In genomic region chr1:215128514-215128913, GRCh38 we compare ENCODE assay signal across 19 cellular contexts. TPM values are rescaled to one million over a fixed set of nuclear protein-coding genes. Genes with fewer than 3 reads are reported as not detected.
"Had no signal": no experiment of that assay in that cellular context is flagged by ENCODE, and none has a peak within 500 bp of the region (broad histone marks: within the 10 kb centered on the region; RNA-seq: fewer than 3 reads in every experiment).

No MANE protein-coding gene starts in this region.

- DNase-seq: activated CD4-positive, alpha-beta T cell treated with anti-CD3 and anti-CD28 coated beads for 48 hours; activated CD8-positive, alpha-beta memory T cell treated with anti-CD3 and anti-CD28 coated beads, Interleukin-2, amount 50 U/mL, for 48 hours; activated CD8-positive, alpha-beta T cell treated with anti-CD3 and anti-CD28 coated beads, Interleukin-2, amount 10 ng/mL, durations not matched to agents 7 days and 5 days; activated naive CD8-positive, alpha-beta T cell treated with anti-CD3 and anti-CD28 coated beads, Interleukin-2, amount 10 ng/mL, durations not matched to agents 7 days and 5 days; foreskin melanocyte; head of caudate nucleus; occipital lobe; right lobe of liver; stimulated activated CD4-positive, alpha-beta T cell treated with anti-CD3 and anti-CD28 coated beads, Interleukin-2, amount 100 ng/mL, for 24 hours; stimulated activated naive B cell treated with anti-CD40 and anti-IgM and Interleukin-4, amounts not matched to agents 10 μg/mL and 1 μg/mL and 100 μg/mL, for 72 hours had no signal

- H3K36me3 ChIP-seq: ascending aorta, esophagus muscularis mucosa, prostate gland, right lobe of liver, tibial nerve, vagina had no signal

- H3K4me1 ChIP-seq: ascending aorta, esophagus muscularis mucosa, prostate gland, tibial nerve, vagina had no signal

- H3K27ac ChIP-seq: ascending aorta, esophagus muscularis mucosa, prostate gland, right lobe of liver, tibial nerve, vagina had no signal

- ATAC-seq: activated CD8-positive, alpha-beta T cell treated with anti-CD3 and anti-CD28 coated beads, Interleukin-2, amount 10 ng/mL, durations not matched to agents 7 days and 5 days; left lobe of liver; natural killer cell treated with Interleukin-12 subunit alpha and Interleukin-12 subunit beta and Interleukin-15 and Interleukin-18, amount 100 ng/mL, for 72 hours; stimulated activated naive B cell treated with anti-CD40 and anti-IgM and Interleukin-4, amounts not matched to agents 10 μg/mL and 1 μg/mL and 100 μg/mL, for 72 hours; WTC11 had no signal

- H3K4me3 ChIP-seq: ascending aorta, esophagus muscularis mucosa, prostate gland, right lobe of liver, tibial nerve, vagina had no signal

- FAIRE-seq: bronchial epithelial cell had no signal

- H3K27me3 ChIP-seq: ascending aorta, esophagus muscularis mucosa, right lobe of liver, tibial nerve, vagina had no signal

- H3K9me3 ChIP-seq: ascending aorta, esophagus muscularis mucosa, prostate gland, right lobe of liver, tibial nerve, vagina had no signal

RNA-seq across cellular contexts. Expression of gene KCNK2, which starts 46.0 kb away (rescaled TPM):
- total RNA-seq: activated CD8-positive, alpha-beta T cell treated with anti-CD3 and anti-CD28 coated beads, Interleukin-2, amount 10 ng/mL, durations not matched to agents 7 days and 5 days; activated naive CD8-positive, alpha-beta T cell treated with anti-CD3 and anti-CD28 coated beads, Interleukin-2, amount 10 ng/mL, durations not matched to agents 7 days and 5 days; natural killer cell treated with Interleukin-12 subunit alpha and Interleukin-12 subunit beta and Interleukin-15 and Interleukin-18, amount 100 ng/mL, for 72 hours had no signal
